ENCODE assay signal across 9 cellular contexts in genomic region chr5:88890070-88890781, GRCh38. TPM values are rescaled to one million over a fixed set of nuclear protein-coding genes. Genes with fewer than 3 reads are reported as not detected.
DNase-seq lines count a peak whose midpoint lies in the region; TF ChIP-seq lines count a peak whose summit lies in the region.
"Had no signal": no experiment of that assay in that cellular context is flagged by ENCODE, and none has a peak within 500 bp of the region (broad histone marks: within the 10 kb centered on the region; RNA-seq: fewer than 3 reads in every experiment).

No MANE protein-coding gene starts in this region.

- TF ChIP-seq POLR2A in stomach (IDR thresholded peaks at IDR 0.05), result no peak

- no peaks in the 10 kb centered on the region for H3K9me3 Mint-ChIP-seq in HFFc6
- H3K9me3 Mint-ChIP-seq in activated naive CD4-positive, alpha-beta T cell treated with anti-CD3 and anti-CD28 coated beads, Interleukin-2, amount 10 ng/mL, durations not matched to agents 7 days and 5 days, result no peaks in the 10 kb centered on the region

- peak overlapping the region; percentile 94 for H3K4me3 Mint-ChIP-seq in HFFc6
- no peak overlapping the region for H3K4me3 Mint-ChIP-seq in activated naive CD4-positive, alpha-beta T cell treated with anti-CD3 and anti-CD28 coated beads, Interleukin-2, amount 10 ng/mL, durations not matched to agents 7 days and 5 days

- POLR2A ChIA-PET in HEK293T (lab: Yijun Ruan, JAX), result no interaction called here

- H3K4me3 ChIP-seq in kidney epithelial cell (ENCODE audit: low read depth, low read length) (peak overlapping the region; percentile 61), stomach (peak overlapping the region; percentile 50 to 54 (median 52))

- TF ChIP-seq CTCF in HFFc6 (IDR thresholded peaks at IDR 0.05) (no peak), kidney epithelial cell (IDR thresholded peaks at IDR 0.05; ENCODE audit: insufficient read depth, low read length, poor library complexity, severe bottlenecking) (no peak), stomach (IDR thresholded peaks at IDR 0.05) (no peak), GM10266 (IDR thresholded peaks at IDR 0.05; ENCODE audit: control insufficient read depth, insufficient read depth, low read depth, missing control alignments) (no peak)

- no peak overlapping the region for H3K27ac Mint-ChIP-seq in HFFc6
- H3K27ac Mint-ChIP-seq in activated naive CD4-positive, alpha-beta T cell treated with anti-CD3 and anti-CD28 coated beads, Interleukin-2, amount 10 ng/mL, durations not matched to agents 7 days and 5 days, result no peak overlapping the region

- H3K4me1 ChIP-seq in stomach, result peaks cover 0 to 18% (median 8%) of the 10 kb centered on the region in 4 donors

- no peaks in the 10 kb centered on the region for H3K9me3 ChIP-seq in stomach

- H3K36me3 Mint-ChIP-seq in HFFc6 (ENCODE audit: low read depth), result no peaks in the 10 kb centered on the region
- H3K36me3 Mint-ChIP-seq in activated naive CD4-positive, alpha-beta T cell treated with anti-CD3 and anti-CD28 coated beads, Interleukin-2, amount 10 ng/mL, durations not matched to agents 7 days and 5 days, result no peaks in the 10 kb centered on the region

- H3K36me3 ChIP-seq in kidney epithelial cell (ENCODE audit: control insufficient read depth, insufficient read depth, low read length) (no peaks in the 10 kb centered on the region), stomach (no peaks in the 10 kb centered on the region)

- no peak for DNase-seq in HFFc6
- DNase-seq in kidney epithelial cell (ENCODE audit: low read depth), result no peak
- DNase-seq in stomach, result no peak
- no peak for DNase-seq in activated naive CD4-positive, alpha-beta T cell treated with anti-CD3 and anti-CD28 coated beads, Interleukin-2, amount 10 ng/mL, durations not matched to agents 7 days and 5 days
- DNase-seq in activated CD4-positive, alpha-beta T cell treated with anti-CD3 and anti-CD28 coated beads for 4 hours, result no peak
- no peak for DNase-seq in GM10266 (ENCODE audit: extremely low spot score)
- no peak for DNase-seq in HEK293T (ENCODE audit: extremely low spot score)
- DNase-seq: central memory CD4-positive, alpha-beta T cell had no signal

- TF ChIP-seq EP300 in stomach (IDR thresholded peaks at IDR 0.05), result no peak

- 32 to 36% (median 34%) methylated on average over 10 of the region's 10 CpGs for WGBS in stomach, 5 donors

- H3K27me3 Mint-ChIP-seq in HFFc6 (ENCODE audit: insufficient read depth), result peaks cover 4% of the 10 kb centered on the region; the same call in 1 of the 2 replicates
- H3K27me3 Mint-ChIP-seq in activated naive CD4-positive, alpha-beta T cell treated with anti-CD3 and anti-CD28 coated beads, Interleukin-2, amount 10 ng/mL, durations not matched to agents 7 days and 5 days, result peaks cover 24% of the 10 kb centered on the region

- H3K27ac ChIP-seq in angular gyrus (ENCODE audit: low read depth, low read length) (peak overlapping the region; percentile 89), stomach (peak overlapping the region; percentile 48 to 91 (median 82))

- intact Hi-C loops in stomach (cut with DNase I; ENCODE audit: low total_unique reads), result no loop called here

- H3K27me3 ChIP-seq in kidney epithelial cell (ENCODE audit: control insufficient read depth, insufficient read depth, low read length) (no peaks in the 10 kb centered on the region), stomach (peaks cover 0 to 14% (median 7%) of the 10 kb centered on the region in 3 donors)

- H3K4me1 Mint-ChIP-seq in HFFc6 (ENCODE audit: low read depth), result peaks cover 17% of the 10 kb centered on the region
- peaks cover 3% of the 10 kb centered on the region for H3K4me1 Mint-ChIP-seq in activated naive CD4-positive, alpha-beta T cell treated with anti-CD3 and anti-CD28 coated beads, Interleukin-2, amount 10 ng/mL, durations not matched to agents 7 days and 5 days

- CTCF ChIA-PET in activated naive CD4-positive, alpha-beta T cell treated with anti-CD3 and anti-CD28 coated beads, Interleukin-2, amount 10 ng/mL, durations not matched to agents 7 days and 5 days (lab: Charles Lee), result interaction anchor here (0.6 kb wide), 1 partner anchor 162 kb away, joined by 3 read pairs; no protein-coding TSS in a partner anchor
- CTCF ChIA-PET in HEK293T (lab: Yijun Ruan, JAX), result no interaction called here

TF ChIP-seq in HEK293T, 16 proteins besides CTCF, POLR2A, EP300 and RAD21:
- TF ChIP-seq SP1 (IDR thresholded peaks at IDR 0.05) (no peak), HDGF (IDR thresholded peaks at IDR 0.05; ENCODE audit: borderline replicate concordance) (no peak), LEF1 (IDR thresholded peaks at IDR 0.05; ENCODE audit: borderline replicate concordance) (no peak), ZNF384 (IDR thresholded peaks at IDR 0.05) (no peak), FOXK2 (IDR thresholded peaks at IDR 0.05) (no peak), BHLHE40 (IDR thresholded peaks at IDR 0.05; ENCODE audit: borderline replicate concordance) (no peak), SUZ12 (IDR thresholded peaks at IDR 0.05) (no peak), TARDBP (IDR thresholded peaks at IDR 0.05) (no peak), FOXA1 (IDR thresholded peaks at IDR 0.05) (no peak), PKNOX1 (IDR thresholded peaks at IDR 0.05) (no peak), CTBP1 (IDR thresholded peaks at IDR 0.05; ENCODE audit: borderline replicate concordance) (no peak), ELF4 (IDR thresholded peaks at IDR 0.05) (no peak), L3MBTL2 (conservative IDR thresholded peaks at IDR 0.05) (no peak), ARNT (IDR thresholded peaks at IDR 0.05) (no peak), FOXM1 (IDR thresholded peaks at IDR 0.05; ENCODE audit: borderline replicate concordance) (no peak), NFRKB (IDR thresholded peaks at IDR 0.05) (no peak)

RNA-seq across cellular contexts. Expression of gene MEF2C, which starts 7.2 kb away (rescaled TPM):
- 10 to 100 TPM in 1 of 6 experiments, 1 to 10 TPM in 5; 3.6 to 12.6 (median 9.2) TPM for total RNA-seq in HFFc6 (2021; fragmentation: NEBNext Ultra II Directional; extraction: Animal tissue kit (Norgen Biotek cat#: 25700))
- total RNA-seq in kidney epithelial cell, result 1.9 and 4.8 TPM in 2 replicates
- 10 to 100 TPM; 13.6 to 48.1 (median 22.8) TPM for total RNA-seq in stomach
- 10 to 100 TPM in 1 of 3 donors, 1 to 10 TPM in 2; 3.0 to 12.7 (median 4.9) TPM for polyA plus RNA-seq in stomach
